ENCODE assay signal across 9 cellular contexts in the genomic region with DNA sequence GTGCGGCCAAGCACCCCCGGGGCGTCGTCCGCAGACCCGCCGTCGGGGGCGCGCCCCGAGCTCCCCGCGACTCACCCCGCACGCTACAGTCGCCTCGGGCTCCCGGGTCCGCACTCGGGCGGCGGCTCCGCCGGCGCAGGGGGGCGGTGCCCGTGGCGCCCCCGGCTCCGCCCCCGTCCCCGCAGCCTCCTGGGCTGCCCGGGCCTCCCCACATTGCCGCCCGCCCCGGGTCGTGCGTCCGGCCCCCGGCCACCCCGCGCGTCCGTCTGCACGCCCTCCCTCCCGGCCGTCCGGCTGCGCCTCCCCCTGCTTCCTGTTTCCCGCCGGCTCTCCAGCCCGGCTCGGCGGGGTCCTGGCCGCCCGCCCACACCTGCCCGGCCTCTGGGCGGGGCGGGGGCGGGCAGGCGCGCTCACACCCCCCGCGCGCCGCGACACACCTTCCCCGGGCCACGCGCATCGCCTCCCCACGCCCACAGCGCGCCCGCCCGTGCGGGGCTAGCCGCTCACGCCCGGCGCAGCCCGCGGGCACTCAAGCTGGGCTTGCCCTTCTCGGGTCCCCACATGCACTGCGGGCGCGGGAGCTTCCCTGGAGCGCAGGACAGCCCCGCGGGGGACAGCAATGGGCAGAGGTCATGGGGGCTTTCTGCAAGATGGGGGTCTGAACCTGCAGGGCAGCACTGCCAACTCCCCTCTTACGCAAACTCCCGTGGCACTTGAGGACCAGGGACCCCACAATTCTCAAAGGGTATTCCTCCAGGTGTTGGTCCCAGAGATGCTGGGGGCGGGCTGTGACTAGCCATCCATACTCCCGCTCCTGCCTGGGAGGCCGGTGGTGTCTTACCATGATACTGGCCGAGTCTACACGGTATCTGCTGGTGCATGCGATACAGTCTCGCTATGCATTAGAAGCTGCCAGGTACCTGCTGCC. TPM values are rescaled to one million over a fixed set of nuclear protein-coding genes. Genes with fewer than 3 reads are reported as not detected.
A peak's percentile ranks its signal among the peaks of the same experiment; 100 is the strongest.
DNase-seq lines count a peak whose midpoint lies in the region; ATAC-seq, FAIRE-seq and TF ChIP-seq lines count a peak whose summit lies in the region.
"Had no signal": no experiment of that assay in that cellular context is flagged by ENCODE, and none has a peak within 500 bp of the region (broad histone marks: within the 10 kb centered on the region; RNA-seq: fewer than 3 reads in every experiment).

A gene with protein sequence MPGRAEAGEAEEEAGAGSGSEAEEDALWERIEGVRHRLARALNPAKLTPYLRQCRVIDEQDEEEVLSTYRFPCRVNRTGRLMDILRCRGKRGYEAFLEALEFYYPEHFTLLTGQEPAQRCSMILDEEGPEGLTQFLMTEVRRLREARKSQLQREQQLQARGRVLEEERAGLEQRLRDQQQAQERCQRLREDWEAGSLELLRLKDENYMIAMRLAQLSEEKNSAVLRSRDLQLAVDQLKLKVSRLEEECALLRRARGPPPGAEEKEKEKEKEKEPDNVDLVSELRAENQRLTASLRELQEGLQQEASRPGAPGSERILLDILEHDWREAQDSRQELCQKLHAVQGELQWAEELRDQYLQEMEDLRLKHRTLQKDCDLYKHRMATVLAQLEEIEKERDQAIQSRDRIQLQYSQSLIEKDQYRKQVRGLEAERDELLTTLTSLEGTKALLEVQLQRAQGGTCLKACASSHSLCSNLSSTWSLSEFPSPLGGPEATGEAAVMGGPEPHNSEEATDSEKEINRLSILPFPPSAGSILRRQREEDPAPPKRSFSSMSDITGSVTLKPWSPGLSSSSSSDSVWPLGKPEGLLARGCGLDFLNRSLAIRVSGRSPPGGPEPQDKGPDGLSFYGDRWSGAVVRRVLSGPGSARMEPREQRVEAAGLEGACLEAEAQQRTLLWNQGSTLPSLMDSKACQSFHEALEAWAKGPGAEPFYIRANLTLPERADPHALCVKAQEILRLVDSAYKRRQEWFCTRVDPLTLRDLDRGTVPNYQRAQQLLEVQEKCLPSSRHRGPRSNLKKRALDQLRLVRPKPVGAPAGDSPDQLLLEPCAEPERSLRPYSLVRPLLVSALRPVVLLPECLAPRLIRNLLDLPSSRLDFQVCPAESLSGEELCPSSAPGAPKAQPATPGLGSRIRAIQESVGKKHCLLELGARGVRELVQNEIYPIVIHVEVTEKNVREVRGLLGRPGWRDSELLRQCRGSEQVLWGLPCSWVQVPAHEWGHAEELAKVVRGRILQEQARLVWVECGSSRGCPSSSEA (minus strand): TSS at position 148 of the 928 bp plus-strand sequence. CDS start 215 bp downstream, outside the sequence.

- in situ Hi-C loops in Caki2 (cut with HindIII; ENCODE audit: low pct_unique_long_range_greater_than_20kb, low sequenced_read_pairs) = no loop called here

- H3K9me3 ChIP-seq in left lung (no peaks in the 10 kb centered on the region), thymus (ENCODE audit: control insufficient read depth) (no peaks in the 10 kb centered on the region)

- ATAC-seq in left lung = peak; percentile 69
- ATAC-seq in HG03354 (IDR thresholded peaks at IDR 0.05; ENCODE audit: poor library complexity, severe bottlenecking, unreplicated experiment) = no peak

- TF ChIP-seq POLR2A in NB4 (IDR thresholded peaks at IDR 0.05; ENCODE audit: extremely low read depth, insufficient read length) = no peak

- H3K4me3 ChIP-seq in NB4 (ENCODE audit: low read depth, low read length) (no peak within 1 kb of the TSS), bronchial epithelial cell (ENCODE audit: low read depth, low read length) (peak within 1 kb of the TSS; percentile 75), left lung (peak within 1 kb of the TSS; percentile 48 to 52), thymus (ENCODE audit: low read length) (peak within 1 kb of the TSS; percentile 40)
- H3K4me3 ChIP-seq: SK-N-MC had no signal

- TF ChIP-seq CTCF in NB4 (IDR thresholded peaks at IDR 0.05; ENCODE audit: low read depth, low read length) (no peak), bronchial epithelial cell (IDR thresholded peaks at IDR 0.05; ENCODE audit: insufficient read depth, low read length, severe bottlenecking) (no peak), left lung (IDR thresholded peaks at IDR 0.05) (no peak)

- peak; percentile 48 for DNase-seq in Caki2 (ENCODE audit: low read depth)
- peak; percentile 61 for DNase-seq in NB4 (ENCODE audit: low read depth)
- peak; percentile 38 for DNase-seq in bronchial epithelial cell (ENCODE audit: low read depth)
- DNase-seq in left lung = peak in 1 of 2 donors; percentile 81
- no peak for DNase-seq in SIG-M5 treated with dmso at 0.1 percent for 504 hours (lab: John Stamatoyannopoulos, UW; ENCODE audit: unreplicated experiment)
- DNase-seq in NCI-H524 treated with DMSO at 0.1 percent for 48 hours (lab: John Stamatoyannopoulos, UW) = no peak

- H3K4me1 ChIP-seq in left lung = peaks cover 0 to 21% of the 10 kb centered on the region in 2 donors
- H3K4me1 ChIP-seq in thymus (ENCODE audit: control insufficient read depth, insufficient read depth, low read length) = no peaks in the 10 kb centered on the region

- FAIRE-seq in bronchial epithelial cell (lab: Jason Lieb, UNC) = peak; percentile 32

- H3K27ac ChIP-seq in left lung (peak within 1 kb of the TSS in 1 of 2 donors; percentile 71), thymus (ENCODE audit: low read depth) (no peak within 1 kb of the TSS)
- H3K27ac ChIP-seq: SK-N-MC had no signal

- H3K27me3 ChIP-seq in bronchial epithelial cell (ENCODE audit: control insufficient read depth, insufficient read depth, low read length) = no peaks in the 10 kb centered on the region
- peaks cover 7 to 44% of the 10 kb centered on the region in 2 donors for H3K27me3 ChIP-seq in left lung
- H3K27me3 ChIP-seq in thymus (ENCODE audit: control insufficient read depth, insufficient read depth) = peaks cover 41% of the 10 kb centered on the region

- intact Hi-C loops in left lung (cut with DNase I) = no loop called here

- 7% methylated on average over 99 of the region's 99 CpGs for WGBS in thymus

- H3K36me3 ChIP-seq in bronchial epithelial cell (ENCODE audit: control insufficient read depth, insufficient read depth, low read length) (peaks cover 9% of the 10 kb centered on the region), left lung (no peaks in the 10 kb centered on the region), thymus (ENCODE audit: control insufficient read depth, insufficient read depth) (no peaks in the 10 kb centered on the region)

RNA-seq across cellular contexts. Expression of the gene that starts here (rescaled TPM):
- 47.3 and 58.6 TPM in 2 replicates for total RNA-seq in Caki2 (2014; rRNA removed; shearing (Covaris generic); ENCODE audit: low replicate concordance)
- total RNA-seq in bronchial epithelial cell (8.1 and 14.2 TPM in 2 replicates), left lung (10 to 100 TPM; 10.3 to 13.6 TPM)
- 4.2 TPM for polyA plus RNA-seq in thymus

Comparison
In these comparisons a context has a peak if more than half of its experiments do, and no peak if none do; other contexts are left out.
1. DNase-seq: peak in Caki2 (single experiment), NB4 (single experiment) and bronchial epithelial cell (single experiment); none in SIG-M5 treated with dmso at 0.1 percent for 504 hours (single experiment) and NCI-H524 treated with DMSO at 0.1 percent for 48 hours (single experiment).